8 cellular contexts compared by ENCODE assay signal in the genomic region with DNA sequence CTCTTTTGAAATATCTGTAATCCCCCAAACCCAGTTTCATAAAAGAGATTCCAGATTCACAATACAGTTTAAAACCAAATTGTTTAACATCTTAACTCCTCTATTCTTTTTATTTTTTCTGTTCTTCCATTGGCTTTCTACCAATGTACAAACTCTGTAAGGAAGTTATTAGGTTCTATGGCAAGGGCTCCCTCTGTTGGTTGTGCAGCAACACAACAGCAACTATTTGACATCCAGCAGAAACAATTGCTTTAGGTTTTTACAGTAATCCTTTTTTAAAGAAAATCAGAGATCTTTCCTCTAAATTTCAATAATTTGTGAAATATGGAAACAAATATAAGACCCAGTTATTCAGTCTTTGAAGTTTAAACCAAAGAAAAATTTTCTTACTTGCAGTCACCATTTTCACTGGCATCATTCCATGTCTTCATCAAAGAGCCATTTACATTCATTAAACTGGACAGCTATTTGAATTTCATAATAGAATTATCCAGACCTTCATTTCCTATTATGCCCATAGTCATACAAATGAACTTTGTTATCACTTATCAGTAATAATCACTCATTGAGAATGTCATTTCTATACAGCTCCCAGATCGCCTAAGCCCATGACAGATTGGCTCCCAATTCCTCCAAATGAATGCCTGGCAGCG. TPM values are rescaled to one million over a fixed set of nuclear protein-coding genes. Genes with fewer than 3 reads are reported as not detected.
DNase-seq lines count a peak whose midpoint lies in the region; ATAC-seq, FAIRE-seq and TF ChIP-seq lines count a peak whose summit lies in the region.

No MANE protein-coding gene starts in this region.

- H3K27me3 ChIP-seq in stomach = no peaks in the 10 kb centered on the region

- TF ChIP-seq CTCF in AG09309 (IDR thresholded peaks at IDR 0.05; ENCODE audit: control insufficient read depth, insufficient read depth, low read depth, low read length, missing control alignments) = peak; percentile 84
- peak; percentile 81 for TF ChIP-seq CTCF in GM12873 (IDR thresholded peaks at IDR 0.05; ENCODE audit: insufficient read depth, low read depth, low read length, missing control alignments)
- peak in 5 of 7 experiments; percentile 78 to 86 (median 82) for TF ChIP-seq CTCF in stomach (IDR thresholded peaks at IDR 0.05)

- H3K36me3 ChIP-seq in stomach = no peaks in the 10 kb centered on the region

- DNase-seq in AG09309 (ENCODE audit: low read depth) = peak; percentile 51
- peak; percentile 58 for DNase-seq in NCI-H1436 (lab: John Stamatoyannopoulos, UW)
- DNase-seq in SKM-1 treated with dmso at 0.1 percent for 144 hours (lab: John Stamatoyannopoulos, UW; ENCODE audit: unreplicated experiment) = peak; percentile 53
- peak; percentile 78 for DNase-seq in medulla oblongata (ENCODE audit: extremely low spot score)
- peak; percentile 31 for DNase-seq in stomach

- TF ChIP-seq EP300 in stomach (IDR thresholded peaks at IDR 0.05) = no peak

- TF ChIP-seq POLR2A in stomach (IDR thresholded peaks at IDR 0.05) = no peak

- H3K4me3 ChIP-seq in AG09309 (ENCODE audit: control insufficient read depth, low read depth, low read length) (no peak overlapping the region), stomach (no peak overlapping the region)

- WGBS in stomach, 5 donors = 47 to 61% (median 56%) methylated on average over 2 of the region's 2 CpGs

- no peak overlapping the region for H3K27ac ChIP-seq in stomach

- intact Hi-C loops in stomach (cut with DNase I; ENCODE audit: low total_unique reads) = loop anchor here (10.0 kb wide), 1 partner anchor 395 kb away; no protein-coding TSS in a partner anchor

- H3K4me1 ChIP-seq in stomach = peaks cover 0 to 4% (median 0%) of the 10 kb centered on the region in 4 donors

- FAIRE-seq in colon (lab: Jason Lieb, UNC) = peak; percentile 62

- ATAC-seq in HG03045 (IDR thresholded peaks at IDR 0.05; ENCODE audit: unreplicated experiment) = no peak

- no peaks in the 10 kb centered on the region for H3K9me3 ChIP-seq in stomach

RNA-seq across cellular contexts. Expression of gene RNF11, which starts 46.5 kb away (rescaled TPM):
- 100 to 1,000 TPM in 3 of 5 donors, 10 to 100 TPM in 2; 43.5 to 120 (median 107) TPM for total RNA-seq in stomach
- polyA plus RNA-seq in stomach = 10 to 100 TPM; 34.6 to 78.2 (median 70.7) TPM
